Comparison of ENCODE assay signal across 1 cellular context in genomic region chr4:139532951-139533350, GRCh38.
TF ChIP-seq lines count a peak whose summit lies in the region.

No MANE protein-coding gene starts in this region.

TF ChIP-seq in GM23338, 12 proteins besides CTCF, POLR2A, EP300 and RAD21 (continued from another document):
- TF ChIP-seq ZNF462 (CRISPR knock-in tag; IDR thresholded peaks at IDR 0.05): no peak
